ENCODE assay signal across 9 cellular contexts in genomic region chr12:124359671-124360581, GRCh38.
A peak's percentile ranks its signal among the peaks of the same experiment; 100 is the strongest.
DNase-seq lines count a peak whose midpoint lies in the region; ATAC-seq and TF ChIP-seq lines count a peak whose summit lies in the region.
"Had no signal": no experiment of that assay in that cellular context is flagged by ENCODE, and none has a peak within 500 bp of the region (broad histone marks: within the 10 kb centered on the region; RNA-seq: fewer than 3 reads in every experiment).

No MANE protein-coding gene starts in this region.

- H4K20me1 ChIP-seq in hepatocyte (ENCODE audit: insufficient read depth, poor library complexity, severe bottlenecking), result peaks cover 2% of the 10 kb centered on the region

- CTCF ChIA-PET in WTC11 (lab: Charles Lee), result no interaction called here

- TF ChIP-seq RAD21 in Ishikawa (IDR thresholded peaks at IDR 0.05; ENCODE audit: low read depth), result no peak

- peaks cover 19% of the 10 kb centered on the region for H3K36me3 Mint-ChIP-seq in WTC11

- TF ChIP-seq EP300 in Ishikawa (IDR thresholded peaks at IDR 0.05; ENCODE audit: borderline replicate concordance), result peak; percentile 96

- no peaks in the 10 kb centered on the region for H3K36me3 ChIP-seq in hepatocyte (replicated peaks; ENCODE audit: insufficient read depth, low read depth)

- H3K4me3 Mint-ChIP-seq in WTC11, result no peak overlapping the region

- no peaks in the 10 kb centered on the region for H3K4me1 Mint-ChIP-seq in WTC11

- no peak overlapping the region for H3K4me3 ChIP-seq in hepatocyte

- no peaks in the 10 kb centered on the region for H3K9me3 ChIP-seq in hepatocyte (ENCODE audit: low read depth)

- H3K27me3 Mint-ChIP-seq in WTC11 (ENCODE audit: low read depth), result no peaks in the 10 kb centered on the region

- H3K4me1 ChIP-seq in hepatocyte (ENCODE audit: insufficient read depth), result no peaks in the 10 kb centered on the region

- H3K79me2 ChIP-seq in hepatocyte, result peaks cover 5% of the 10 kb centered on the region

- ATAC-seq in WTC11 (no peak), HG02852 (IDR thresholded peaks at IDR 0.05; ENCODE audit: unreplicated experiment) (no peak), GM18870 (IDR thresholded peaks at IDR 0.05; ENCODE audit: unreplicated experiment) (no peak)

- DNase-seq in WTC11 (ENCODE audit: low spot score), result no peak
- peak; percentile 34 for DNase-seq in superior temporal gyrus (ENCODE audit: extremely low spot score)
- DNase-seq in activated CD4-positive, alpha-beta T cell treated with anti-CD3 and anti-CD28 coated beads for 1 hour, result no peak
- no peak for DNase-seq in hepatocyte (ENCODE audit: low spot score)
- DNase-seq: T-helper 1 cell had no signal

- no peaks in the 10 kb centered on the region for H3K9me2 ChIP-seq in hepatocyte (replicated peaks; ENCODE audit: insufficient read depth)

- no peaks in the 10 kb centered on the region for H3K9me3 Mint-ChIP-seq in WTC11

- 84% methylated on average over 36 of the region's 37 CpGs for WGBS in hepatocyte (ENCODE audit: low lambda C conversion rate, missing lambda C conversion rate)

- H3K27me3 ChIP-seq in layer of hippocampus (ENCODE audit: control insufficient read depth, insufficient read depth, low read length), result no peaks in the 10 kb centered on the region
- H3K27me3 ChIP-seq in hepatocyte, result no peaks in the 10 kb centered on the region

- POLR2A ChIA-PET in WTC11 (lab: Charles Lee), result no interaction called here

- TF ChIP-seq CTCF in WTC11 (IDR thresholded peaks at IDR 0.05) (no peak), hepatocyte (IDR thresholded peaks at IDR 0.05; ENCODE audit: poor library complexity) (no peak)

- H3K27ac ChIP-seq in layer of hippocampus (ENCODE audit: low read depth, low read length) (peak overlapping the region; percentile 52), hepatocyte (no peak overlapping the region)

- H3K27ac Mint-ChIP-seq in WTC11, result peak overlapping the region; percentile 84; the same call in 1 of the 2 replicates

- H3K4me2 ChIP-seq in hepatocyte, result no peak overlapping the region

- no peak overlapping the region for H2AFZ ChIP-seq in hepatocyte

TF ChIP-seq in Ishikawa, 13 proteins besides CTCF, POLR2A, EP300 and RAD21:
- TF ChIP-seq USF1 (IDR thresholded peaks at IDR 0.05) (peak; percentile 10), TEAD4 (IDR thresholded peaks at IDR 0.05) (peak; percentile 92), MAX (IDR thresholded peaks at IDR 0.05) (peak; percentile 85), CEBPB (IDR thresholded peaks at IDR 0.05) (peak; percentile 50; the same call in 1 of the 2 replicates), CREB1 (IDR thresholded peaks at IDR 0.05; ENCODE audit: low read depth) (no peak; the same call in 1 of the 2 replicates), EGR1 (IDR thresholded peaks at IDR 0.05) (peak; percentile 39; the same call in 1 of the 2 replicates), ZBTB7A (IDR thresholded peaks at IDR 0.05; ENCODE audit: low read depth) (no peak; the same call in 1 of the 2 replicates), YY1 (IDR thresholded peaks at IDR 0.05; ENCODE audit: low read depth) (peak; percentile 21), FOXM1 (IDR thresholded peaks at IDR 0.05; ENCODE audit: borderline replicate concordance, low read depth) (peak; percentile 92), REST (IDR thresholded peaks at IDR 0.05; ENCODE audit: low read depth) (no peak; the same call in 1 of the 2 replicates), NFIC (IDR thresholded peaks at IDR 0.05) (peak; percentile 99), TCF12 (IDR thresholded peaks at IDR 0.05; ENCODE audit: low read depth) (peak; percentile 98), TAF1 (IDR thresholded peaks at IDR 0.05; ENCODE audit: low read depth) (peak; percentile 53; the same call in 1 of the 2 replicates)

TF ChIP-seq in WTC11, 78 proteins besides CTCF, POLR2A, EP300 and RAD21:
- no peak for TF ChIP-seq TP53 (CRISPR knock-in tag; IDR thresholded peaks at IDR 0.05)
- TF ChIP-seq ZNF423 (CRISPR knock-in tag; IDR thresholded peaks at IDR 0.05), result no peak
- no peak for TF ChIP-seq ZBTB43 (CRISPR knock-in tag; IDR thresholded peaks at IDR 0.05)
- TF ChIP-seq IRF2 (CRISPR knock-in tag; IDR thresholded peaks at IDR 0.05; ENCODE audit: borderline replicate concordance, low read depth), result no peak
- TF ChIP-seq CDX4 (CRISPR knock-in tag; IDR thresholded peaks at IDR 0.05; ENCODE audit: borderline replicate concordance), result no peak
- no peak for TF ChIP-seq NR1H2 (CRISPR knock-in tag; IDR thresholded peaks at IDR 0.05)
- TF ChIP-seq MAX (CRISPR knock-in tag; IDR thresholded peaks at IDR 0.05), result no peak
- TF ChIP-seq ZNF121 (CRISPR knock-in tag; IDR thresholded peaks at IDR 0.05), result no peak
- TF ChIP-seq PREB (CRISPR knock-in tag; IDR thresholded peaks at IDR 0.05; ENCODE audit: borderline replicate concordance), result no peak
- no peak for TF ChIP-seq RORB (CRISPR knock-in tag; IDR thresholded peaks at IDR 0.05)
- no peak for TF ChIP-seq GRHL2 (CRISPR knock-in tag; IDR thresholded peaks at IDR 0.05; ENCODE audit: insufficient replicate concordance, severe bottlenecking)
- TF ChIP-seq ZNF232 (CRISPR knock-in tag; IDR thresholded peaks at IDR 0.05), result no peak
- no peak for TF ChIP-seq ATF3 (CRISPR knock-in tag; conservative IDR thresholded peaks at IDR 0.05)
- TF ChIP-seq HMGA2 (CRISPR knock-in tag; IDR thresholded peaks at IDR 0.05), result no peak
- TF ChIP-seq CBFB (CRISPR knock-in tag; IDR thresholded peaks at IDR 0.05; ENCODE audit: low read depth), result no peak
- TF ChIP-seq ZNF263 (CRISPR knock-in tag; IDR thresholded peaks at IDR 0.05; ENCODE audit: low read depth), result no peak
- no peak for TF ChIP-seq CREB1 (CRISPR knock-in tag; IDR thresholded peaks at IDR 0.05)
- TF ChIP-seq NFYB (CRISPR knock-in tag; conservative IDR thresholded peaks at IDR 0.05; ENCODE audit: low read depth), result no peak
- TF ChIP-seq NFATC4 (CRISPR knock-in tag; IDR thresholded peaks at IDR 0.05), result no peak
